8 cellular contexts compared by ENCODE assay signal in genomic region chr17:59789849-59790248, GRCh38.
DNase-seq lines count a peak whose midpoint lies in the region; ATAC-seq, FAIRE-seq and TF ChIP-seq lines count a peak whose summit lies in the region.
"Not testable (repeated sequence)": the region's sequence is repeated elsewhere in the genome, so short reads cannot be mapped to it uniquely, and the experiment has no call there.

No MANE protein-coding gene starts in this region.

- FAIRE-seq in A549 (lab: Jason Lieb, UNC); GM12878 (lab: Jason Lieb, UNC); HepG2 (lab: Jason Lieb, UNC): not testable (repeated sequence)

- H3K27ac Mint-ChIP-seq in HFFc6 (0 out of 2 replicates have a peak overlapping the region, but pooled peaks have one; percentile 9), activated B cell treated with CpG ODN at 0.5 μM for 24 hours (peak overlapping the region; percentile 37), osteocyte (ENCODE audit: unreplicated experiment) (peak overlapping the region; percentile 91)
- H3K27ac Mint-ChIP-seq in activated T-helper 2 cell treated with anti-CD3 and anti-CD28 coated beads, Interferon-gamma antibody, Interleukin-2, Interleukin-4, amounts not matched to agents 10 μg/mL and 5 μg/mL and 100 μg/mL, durations not matched to agents 14 hours and 24 hours and 36 hours: peak overlapping the region; percentile 92
- H3K27ac Mint-ChIP-seq in stimulated activated naive CD8-positive, alpha-beta T cell treated with anti-CD3 and anti-CD28 coated beads, Interleukin-15, Interleukin-2, amounts not matched to agents 100 ng/mL and 50 ng/mL, for 24 hours: peak overlapping the region; percentile 86

- peaks cover 34% of the 10 kb centered on the region for H3K4me1 Mint-ChIP-seq in HFFc6 (ENCODE audit: low read depth)
- H3K4me1 Mint-ChIP-seq in activated B cell treated with CpG ODN at 0.5 μM for 24 hours: peaks cover 36% of the 10 kb centered on the region
- peaks cover 44% of the 10 kb centered on the region for H3K4me1 Mint-ChIP-seq in activated T-helper 2 cell treated with anti-CD3 and anti-CD28 coated beads, Interferon-gamma antibody, Interleukin-2, Interleukin-4, amounts not matched to agents 10 μg/mL and 5 μg/mL and 100 μg/mL, durations not matched to agents 14 hours and 24 hours and 36 hours (ENCODE audit: low read depth)
- peaks cover 55% of the 10 kb centered on the region for H3K4me1 Mint-ChIP-seq in osteocyte (ENCODE audit: unreplicated experiment)
- H3K4me1 Mint-ChIP-seq in stimulated activated naive CD8-positive, alpha-beta T cell treated with anti-CD3 and anti-CD28 coated beads, Interleukin-15, Interleukin-2, amounts not matched to agents 100 ng/mL and 50 ng/mL, for 24 hours (ENCODE audit: low read depth): peaks cover 59% of the 10 kb centered on the region

- H3K4me1 ChIP-seq in A549 (peaks cover 70% of the 10 kb centered on the region), GM12878 (ENCODE audit: control insufficient read depth, insufficient read depth, low read length) (peaks cover 21% of the 10 kb centered on the region), HepG2 (ENCODE audit: insufficient read depth, low read length) (peaks cover 78% of the 10 kb centered on the region)

- not testable (repeated sequence) for ATAC-seq in A549; activated B cell treated with CpG ODN at 0.5 μM for 24 hours (ENCODE audit: low read depth); GM12878; HepG2

- H3K27me3 ChIP-seq in GM12878 (replicated peaks in 1 of 2; ENCODE audit: control insufficient read depth in 2 of 2, insufficient read depth in 2 of 2, low read length in 1 of 2); HepG2 (ENCODE audit: control insufficient read depth in 1 of 2, insufficient read depth in 2 of 2, low read length in 2 of 2): not testable (repeated sequence)

- H4K20me1 ChIP-seq in GM12878 (ENCODE audit: control insufficient read depth, insufficient read depth); HepG2 (ENCODE audit: insufficient read depth, low read length): not testable (repeated sequence)

- TF ChIP-seq POLR2A in A549 (IDR thresholded peaks at IDR 0.05; ENCODE audit: low read length); GM12878 (IDR thresholded peaks at IDR 0.05; ENCODE audit: low read depth, low read length); HepG2 (IDR thresholded peaks at IDR 0.05; ENCODE audit: insufficient read depth in 1 of 2, low read depth in 2 of 2, low read length in 2 of 2): not testable (repeated sequence)

- DNase-seq in A549 (ENCODE audit: low read depth in 1 of 2, low spot score in 1 of 2); HFFc6; activated B cell treated with CpG ODN at 0.5 μM for 24 hours; activated T-helper 2 cell treated with anti-CD3 and anti-CD28 coated beads, Interferon-gamma antibody, Interleukin-2, Interleukin-4, amounts not matched to agents 10 μg/mL and 5 μg/mL and 100 μg/mL, durations not matched to agents 14 hours and 24 hours and 36 hours (ENCODE audit: low spot score); GM12878 (ENCODE audit: low read depth, low spot score); HepG2 (ENCODE audit: low spot score); osteocyte (ENCODE audit: extremely low spot score, unreplicated experiment): not testable (repeated sequence)

- not testable (repeated sequence) for TF ChIP-seq CTCF in A549 (IDR thresholded peaks at IDR 0.05); HFFc6 (IDR thresholded peaks at IDR 0.05); activated B cell treated with CpG ODN at 0.5 μM for 24 hours (IDR thresholded peaks at IDR 0.05); GM12878 (IDR thresholded peaks at IDR 0.05 in 2 of 3, conservative IDR thresholded peaks at IDR 0.05 in 1 of 3; ENCODE audit: control insufficient read depth in 2 of 3, extremely low read depth in 1 of 3, insufficient read depth in 1 of 3, low read depth in 3 of 3, low read length in 3 of 3); HepG2 (CRISPR knock-in tag; IDR thresholded peaks at IDR 0.05); osteocyte (IDR thresholded peaks at IDR 0.05)

- not testable (repeated sequence) for BruUV-seq in GM12878 (replicated peaks; lab: Mats Ljungman, UMichigan); HepG2 (replicated peaks; lab: Mats Ljungman, UMichigan)

- H3K36me3 ChIP-seq in GM12878 (ENCODE audit: control insufficient read depth in 2 of 2, insufficient read depth in 2 of 2, low read length in 1 of 2); HepG2 (replicated peaks in 1 of 2; ENCODE audit: control insufficient read depth in 1 of 2, insufficient read depth in 2 of 2, low read length in 2 of 2): not testable (repeated sequence)

- H3K27ac ChIP-seq in A549: peak overlapping the region; percentile 94 to 98
- peak overlapping the region; percentile 42; the same call in 1 of the 2 replicates for H3K27ac ChIP-seq in GM12878 (ENCODE audit: control insufficient read depth, insufficient read depth)
- H3K27ac ChIP-seq in HepG2 (ENCODE audit: extremely low read length, insufficient read depth, low read length): peak overlapping the region; percentile 97

- in situ Hi-C loops in GM12878 (cut with MboI) (loop anchor here (5.0 kb wide), 1 partner anchor 37 kb away; no protein-coding TSS in a partner anchor), HepG2 (cut with HindIII; ENCODE audit: extremely low pct_ligation_motif_present, low pct_unique_long_range_greater_than_20kb) (loop anchor here (5.0 kb wide), 2 partner anchors 33 to 47 kb away; no protein-coding TSS in a partner anchor)

- CTCF ChIA-PET in A549 (lab: Yijun Ruan, JAX) (interaction anchor here (1.0 to 1.6 kb wide), 4 partner anchors 8 to 70 kb away, joined by 3 to 4 read pairs (median 4); no protein-coding TSS in a partner anchor), activated B cell treated with CpG ODN at 0.5 μM for 24 hours (lab: Charles Lee) (interaction anchor here (0.6 kb wide), 1 partner anchor 33 kb away, joined by 3 read pairs; no protein-coding TSS in a partner anchor), GM12878 (lab: Yijun Ruan, JAX) (interaction anchor here (0.6 kb wide), 1 partner anchor 102 kb away, joined by 3 read pairs; no protein-coding TSS in a partner anchor)
- CTCF ChIA-PET in HepG2 (lab: Yijun Ruan, JAX; ENCODE audit: low intra/inter-chr PET ratio, low total read pairs): not testable (repeated sequence)

- TF ChIP-seq EP300 in A549 (IDR thresholded peaks at IDR 0.05); GM12878 (IDR thresholded peaks at IDR 0.05; ENCODE audit: borderline replicate concordance in 1 of 2, control insufficient read depth in 1 of 2, low read depth in 2 of 2, low read length in 2 of 2); HepG2 (IDR thresholded peaks at IDR 0.05; ENCODE audit: low read depth in 2 of 2, low read length in 2 of 2); HepG2 (CRISPR knock-in tag; IDR thresholded peaks at IDR 0.05; ENCODE audit: borderline replicate concordance): not testable (repeated sequence)

- H3K4me3 ChIP-seq in A549; GM12878; HepG2 (replicated peaks in 1 of 3; ENCODE audit: insufficient read depth in 1 of 3, low read depth in 2 of 3, low read length in 3 of 3): not testable (repeated sequence)

- H3K36me3 Mint-ChIP-seq in HFFc6 (ENCODE audit: low read depth); activated B cell treated with CpG ODN at 0.5 μM for 24 hours (ENCODE audit: low read depth); osteocyte (ENCODE audit: unreplicated experiment): not testable (repeated sequence)
- peaks cover 41% of the 10 kb centered on the region for H3K36me3 Mint-ChIP-seq in activated T-helper 2 cell treated with anti-CD3 and anti-CD28 coated beads, Interferon-gamma antibody, Interleukin-2, Interleukin-4, amounts not matched to agents 10 μg/mL and 5 μg/mL and 100 μg/mL, durations not matched to agents 14 hours and 24 hours and 36 hours (ENCODE audit: low read depth)
- H3K36me3 Mint-ChIP-seq in stimulated activated naive CD8-positive, alpha-beta T cell treated with anti-CD3 and anti-CD28 coated beads, Interleukin-15, Interleukin-2, amounts not matched to agents 100 ng/mL and 50 ng/mL, for 24 hours (ENCODE audit: low read depth): peaks cover 34% of the 10 kb centered on the region

- SMC1A ChIA-PET in GM12878 (lab: Charles Lee; ENCODE audit: uncharacterized antibody, unreplicated experiment): interaction anchor here (0.7 to 9.0 kb wide), 2 partner anchors 30 to 39 kb away, joined by 3 to 250 read pairs; no protein-coding TSS in a partner anchor

- intact Hi-C loops in activated B cell treated with CpG ODN at 0.5 μM for 24 hours (cut with micrococcal nuclease); GM12878 (cut with micrococcal nuclease; ENCODE audit: unreplicated experiment); HepG2 (cut with micrococcal nuclease; ENCODE audit: unreplicated experiment): not testable (repeated sequence)
- intact Hi-C loops in activated T-helper 2 cell treated with anti-CD3 and anti-CD28 coated beads, Interferon-gamma antibody, Interleukin-2, Interleukin-4, amounts not matched to agents 10 μg/mL and 5 μg/mL and 100 μg/mL, durations not matched to agents 14 hours and 24 hours and 36 hours (cut with micrococcal nuclease): loop anchor here (5.0 to 10.0 kb wide), 3 partner anchors 83 to 1455 kb away; partner anchors contain the start of genes PTRH2 and VMP1

- not testable (repeated sequence) for H3K27me3 Mint-ChIP-seq in HFFc6 (ENCODE audit: insufficient read depth); activated B cell treated with CpG ODN at 0.5 μM for 24 hours; activated T-helper 2 cell treated with anti-CD3 and anti-CD28 coated beads, Interferon-gamma antibody, Interleukin-2, Interleukin-4, amounts not matched to agents 10 μg/mL and 5 μg/mL and 100 μg/mL, durations not matched to agents 14 hours and 24 hours and 36 hours (ENCODE audit: low read depth); osteocyte (ENCODE audit: unreplicated experiment); stimulated activated naive CD8-positive, alpha-beta T cell treated with anti-CD3 and anti-CD28 coated beads, Interleukin-15, Interleukin-2, amounts not matched to agents 100 ng/mL and 50 ng/mL, for 24 hours

- not testable (repeated sequence) for H3K4me3 Mint-ChIP-seq in HFFc6; activated B cell treated with CpG ODN at 0.5 μM for 24 hours; activated T-helper 2 cell treated with anti-CD3 and anti-CD28 coated beads, Interferon-gamma antibody, Interleukin-2, Interleukin-4, amounts not matched to agents 10 μg/mL and 5 μg/mL and 100 μg/mL, durations not matched to agents 14 hours and 24 hours and 36 hours (ENCODE audit: low read depth); osteocyte (ENCODE audit: unreplicated experiment); stimulated activated naive CD8-positive, alpha-beta T cell treated with anti-CD3 and anti-CD28 coated beads, Interleukin-15, Interleukin-2, amounts not matched to agents 100 ng/mL and 50 ng/mL, for 24 hours

- H3K9ac ChIP-seq in GM12878 (ENCODE audit: control insufficient read depth, insufficient read depth, low read length): not testable (repeated sequence)
- peak overlapping the region; percentile 79 for H3K9ac ChIP-seq in HepG2 (ENCODE audit: insufficient read depth, low read depth, low read length)

- not testable (repeated sequence) for H2AFZ ChIP-seq in GM12878 (ENCODE audit: control insufficient read depth, low read depth, low read length); HepG2 (ENCODE audit: low read length)

- not testable (repeated sequence) for H3K79me2 ChIP-seq in GM12878 (ENCODE audit: control insufficient read depth, insufficient read depth, low read length); HepG2 (ENCODE audit: insufficient read depth, low read length)

- 78% methylated on average over 8 of the region's 8 CpGs for WGBS in A549 (ENCODE audit: missing lambda C conversion rate)
- WGBS in GM12878 (ENCODE audit: insufficient coverage, insufficient replicate concordance, low lambda C conversion rate, missing lambda C conversion rate): 100% methylated on average over 6 of the region's 8 CpGs
- 60% methylated on average over 8 of the region's 8 CpGs for WGBS in HepG2 (ENCODE audit: low lambda C conversion rate)

- not testable (repeated sequence) for H3K4me2 ChIP-seq in A549; GM12878 (ENCODE audit: control insufficient read depth, insufficient read depth)
- peak overlapping the region; percentile 48 for H3K4me2 ChIP-seq in HepG2 (ENCODE audit: low read depth, low read length)

- not testable (repeated sequence) for TF ChIP-seq RAD21 in A549 (conservative IDR thresholded peaks at IDR 0.05 in 1 of 2, IDR thresholded peaks at IDR 0.05 in 1 of 2); GM12878 (IDR thresholded peaks at IDR 0.05; ENCODE audit: insufficient read depth, low read depth, low read length); HepG2 (CRISPR knock-in tag; IDR thresholded peaks at IDR 0.05)

- POLR2A ChIA-PET in A549 (lab: Yijun Ruan, JAX): interaction anchor here (0.7 to 8.3 kb wide), 2 partner anchors 54 to 840 kb away, joined by 3 to 610 read pairs; no protein-coding TSS in a partner anchor
- POLR2A ChIA-PET in activated B cell treated with CpG ODN at 0.5 μM for 24 hours (lab: Charles Lee): interaction anchor here (0.6 to 10.1 kb wide), 6 partner anchors 16 to 63 kb away, joined by 3 to 379 read pairs (median 5); no protein-coding TSS in a partner anchor
- POLR2A ChIA-PET in GM12878 (lab: Charles Lee): interaction anchor here (0.5 to 8.8 kb wide), 6 partner anchors 9 to 59 kb away, joined by 3 to 213 read pairs (median 5); no protein-coding TSS in a partner anchor
- POLR2A ChIA-PET in HepG2 (lab: Yijun Ruan, JAX): interaction anchor here (0.6 to 9.8 kb wide), 10 partner anchors 8 to 619 kb away, joined by 3 to 501 read pairs (median 4); partner anchors contain the start of genes PTRH2 and VMP1

- not testable (repeated sequence) for H3K9me3 Mint-ChIP-seq in HFFc6; activated B cell treated with CpG ODN at 0.5 μM for 24 hours; activated T-helper 2 cell treated with anti-CD3 and anti-CD28 coated beads, Interferon-gamma antibody, Interleukin-2, Interleukin-4, amounts not matched to agents 10 μg/mL and 5 μg/mL and 100 μg/mL, durations not matched to agents 14 hours and 24 hours and 36 hours; osteocyte (ENCODE audit: unreplicated experiment); stimulated activated naive CD8-positive, alpha-beta T cell treated with anti-CD3 and anti-CD28 coated beads, Interleukin-15, Interleukin-2, amounts not matched to agents 100 ng/mL and 50 ng/mL, for 24 hours

- RAD21 ChIA-PET in GM12878 (lab: Charles Lee; ENCODE audit: unreplicated experiment): interaction anchor here (0.7 kb wide), 1 partner anchor 38 kb away, joined by 3 read pairs; no protein-coding TSS in a partner anchor

- H3K9me3 ChIP-seq in A549; GM12878 (replicated peaks; ENCODE audit: control insufficient read depth, insufficient read depth, low read length); HepG2 (ENCODE audit: low read length): not testable (repeated sequence)

Comparison
In these comparisons a context has a peak if more than half of its experiments do, and no peak if none do; other contexts are left out.
1. H3K27ac ChIP-seq: peak in every context shown above with its lines; median percentile 97 in HepG2; 96 in A549; 42 in GM12878.
2. H3K27ac Mint-ChIP-seq: peak in every context shown above with its lines; median percentile 92 in activated T-helper 2 cell treated with anti-CD3 and anti-CD28 coated beads, Interferon-gamma antibody, Interleukin-2, Interleukin-4, amounts not matched to agents 10 μg/mL and 5 μg/mL and 100 μg/mL, durations not matched to agents 14 hours and 24 hours and 36 hours; 91 in osteocyte; 86 in stimulated activated naive CD8-positive, alpha-beta T cell treated with anti-CD3 and anti-CD28 coated beads, Interleukin-15, Interleukin-2, amounts not matched to agents 100 ng/mL and 50 ng/mL, for 24 hours; 37 in activated B cell treated with CpG ODN at 0.5 μM for 24 hours; 9 in HFFc6.